Comparison of ENCODE assay signal across 9 cellular contexts in the genomic region with DNA sequence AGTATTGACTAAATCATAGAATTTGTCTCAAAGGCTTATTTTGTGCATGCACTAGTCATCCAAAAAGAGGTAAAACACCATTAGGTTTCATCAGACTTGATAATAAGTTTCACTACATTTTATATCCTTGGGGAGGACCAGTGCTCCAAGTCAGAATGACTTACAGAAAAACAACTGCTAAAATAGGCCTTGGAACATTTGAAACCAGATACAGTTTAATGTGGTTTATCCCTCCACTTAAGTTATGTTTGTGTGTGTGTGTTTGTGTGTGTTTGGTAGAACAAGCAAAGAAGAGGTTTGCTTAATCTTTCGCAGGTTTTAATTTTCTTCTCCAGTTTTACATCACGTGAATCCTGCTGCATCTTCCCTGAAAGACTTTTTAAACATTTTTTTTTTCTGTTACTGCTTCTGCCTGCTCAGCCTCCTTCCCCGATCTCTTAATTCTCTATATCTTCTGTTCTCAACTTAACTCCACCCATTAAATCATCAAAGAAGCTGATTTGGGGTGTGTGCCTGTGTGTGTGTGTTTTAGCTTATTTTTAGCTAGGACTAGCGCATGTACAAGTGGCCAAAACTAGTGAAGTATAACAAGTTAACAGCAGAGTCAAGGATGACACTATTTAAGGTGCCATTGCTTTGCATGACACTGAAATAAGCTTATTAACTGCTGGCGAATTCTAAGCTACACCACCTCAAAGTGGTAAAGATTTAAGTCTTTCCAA.
DNase-seq lines count a peak whose midpoint lies in the region; ATAC-seq and TF ChIP-seq lines count a peak whose summit lies in the region.
"Had no signal": no experiment of that assay in that cellular context is flagged by ENCODE, and none has a peak within 500 bp of the region (broad histone marks: within the 10 kb centered on the region; RNA-seq: fewer than 3 reads in every experiment).

No MANE protein-coding gene starts in this region.

- H3K27me3 Mint-ChIP-seq in activated B cell treated with CpG ODN at 0.5 μM for 24 hours: no peaks in the 10 kb centered on the region

- H3K36me3 Mint-ChIP-seq in activated B cell treated with CpG ODN at 0.5 μM for 24 hours (ENCODE audit: low read depth): no peaks in the 10 kb centered on the region

- CTCF ChIA-PET in SK-N-SH (lab: Yijun Ruan, JAX) (interaction anchor here (0.5 to 2.9 kb wide), 4 partner anchors 14 to 564 kb away, joined by 3 to 6 read pairs (median 3); no protein-coding TSS in a partner anchor), activated B cell treated with CpG ODN at 0.5 μM for 24 hours (lab: Charles Lee) (interaction anchor here (0.7 to 2.0 kb wide), 6 partner anchors 20 to 564 kb away, joined by 3 to 8 read pairs (median 4); no protein-coding TSS in a partner anchor)

- H3K27me3 ChIP-seq in SK-N-SH (ENCODE audit: insufficient read depth): no peaks in the 10 kb centered on the region
- no peaks in the 10 kb centered on the region for H3K27me3 ChIP-seq in stomach smooth muscle (ENCODE audit: control insufficient read depth in 1 of 2, insufficient read depth in 2 of 2, low read length in 2 of 2)
- H3K27me3 ChIP-seq in left lung: no peaks in the 10 kb centered on the region

- no peaks in the 10 kb centered on the region for H3K79me2 ChIP-seq in SK-N-SH (ENCODE audit: insufficient read depth)

- peak overlapping the region; percentile 84 for H3K4me3 Mint-ChIP-seq in activated B cell treated with CpG ODN at 0.5 μM for 24 hours

- peak overlapping the region; percentile 96 for H3K27ac Mint-ChIP-seq in activated B cell treated with CpG ODN at 0.5 μM for 24 hours

- intact Hi-C loops in activated B cell treated with CpG ODN at 0.5 μM for 24 hours (cut with micrococcal nuclease) (loop anchor here (1.0 to 2.0 kb wide), 6 partner anchors 14 to 571 kb away; a partner anchor contains a TSS), left lung (cut with DNase I) (no loop called here)

- H3K9ac ChIP-seq in SK-N-SH (peak overlapping the region; percentile 50), stomach smooth muscle (ENCODE audit: low read length in 2 of 2) (peak overlapping the region in 1 of 2 donors; percentile 7)

- H3K9me3 Mint-ChIP-seq in activated B cell treated with CpG ODN at 0.5 μM for 24 hours: no peaks in the 10 kb centered on the region

- no peaks in the 10 kb centered on the region for H3K36me3 ChIP-seq in SK-N-SH (replicated peaks in 1 of 2; ENCODE audit: control insufficient read depth in 1 of 2, insufficient read depth in 2 of 2, low read length in 1 of 2)
- no peaks in the 10 kb centered on the region for H3K36me3 ChIP-seq in stomach smooth muscle (ENCODE audit: control insufficient read depth in 2 of 2, insufficient read depth in 2 of 2, low read length in 2 of 2)
- no peaks in the 10 kb centered on the region for H3K36me3 ChIP-seq in left lung
- H3K36me3 ChIP-seq: HAP-1 had no signal

- TF ChIP-seq CTCF in SK-N-SH (IDR thresholded peaks at IDR 0.05): no peak
- no peak for TF ChIP-seq CTCF in activated B cell treated with CpG ODN at 0.5 μM for 24 hours (IDR thresholded peaks at IDR 0.05)
- TF ChIP-seq CTCF in left lung (IDR thresholded peaks at IDR 0.05): no peak

- H3K9me3 ChIP-seq in SK-N-SH (no peaks in the 10 kb centered on the region), stomach smooth muscle (ENCODE audit: control insufficient read depth in 2 of 2, low read length in 2 of 2) (no peaks in the 10 kb centered on the region), left lung (no peaks in the 10 kb centered on the region)
- H3K9me3 ChIP-seq: HAP-1 had no signal

- H3K9me2 ChIP-seq in SK-N-SH: no peaks in the 10 kb centered on the region

- no peak overlapping the region for H2AFZ ChIP-seq in SK-N-SH (ENCODE audit: low read depth)

- no peak for ATAC-seq in SK-N-SH treated with all-trans-retinoic acid at 6 μM for 48 hours
- ATAC-seq in HG02943 (IDR thresholded peaks at IDR 0.05; ENCODE audit: low read depth, unreplicated experiment): peak; percentile 62
- peak; percentile 66 for ATAC-seq in activated B cell treated with CpG ODN at 0.5 μM for 24 hours (ENCODE audit: low read depth)
- ATAC-seq in left lung: no peak

- WGBS in SK-N-SH (ENCODE audit: low lambda C conversion rate): 84% methylated on average over 5 of the region's 5 CpGs

- H3K4me1 ChIP-seq in SK-N-SH (ENCODE audit: control insufficient read depth in 1 of 2, insufficient read depth in 2 of 2, low read depth in 1 of 2, low read length in 1 of 2) (peaks cover 3 to 33% of the 10 kb centered on the region in 2 experiments; a peak in 3 of 4 replicates), stomach smooth muscle (ENCODE audit: control insufficient read depth, insufficient read depth, low read length) (no peaks in the 10 kb centered on the region), left lung (no peaks in the 10 kb centered on the region)

- peak overlapping the region in 1 of 2 experiments; percentile 85; a peak in 2 of 4 replicates for H3K27ac ChIP-seq in SK-N-SH (ENCODE audit: low read depth in 2 of 2, low read length in 1 of 2)
- H3K27ac ChIP-seq in stomach smooth muscle (ENCODE audit: low read length): peak overlapping the region; percentile 2
- H3K27ac ChIP-seq in left lung: no peak overlapping the region

- H3F3A ChIP-seq in SK-N-SH (replicated peaks; ENCODE audit: insufficient read depth): peaks cover 33% of the 10 kb centered on the region

- no peak for TF ChIP-seq EP300 in SK-N-SH (IDR thresholded peaks at IDR 0.05; ENCODE audit: borderline replicate concordance in 1 of 2, low read depth in 1 of 2, low read length in 1 of 2)

- DNase-seq in SK-N-SH: no peak
- no peak for DNase-seq in activated B cell treated with CpG ODN at 0.5 μM for 24 hours
- no peak for DNase-seq in MV-4-11 (lab: John Stamatoyannopoulos, UW)
- no peak for DNase-seq in HPDE6-E6E7 (ENCODE audit: extremely low spot score)
- no peak for DNase-seq in left lung

- no peaks in the 10 kb centered on the region for H4K20me1 ChIP-seq in SK-N-SH (ENCODE audit: insufficient read depth)

- H3K4me3 ChIP-seq in SK-N-SH (ENCODE audit: low read depth in 2 of 2, low read length in 1 of 2) (no peak overlapping the region), stomach smooth muscle (ENCODE audit: low read length in 2 of 2) (peak overlapping the region in 1 of 2 donors; percentile 20), left lung (no peak overlapping the region)
- H3K4me3 ChIP-seq: HAP-1 had no signal

- H3K4me2 ChIP-seq in SK-N-SH: peak overlapping the region; percentile 69

- POLR2A ChIA-PET in SK-N-SH (lab: Yijun Ruan, JAX): interaction anchor here (0.6 kb wide), 1 partner anchor 121 kb away, joined by 6 read pairs; no protein-coding TSS in a partner anchor
- POLR2A ChIA-PET in activated B cell treated with CpG ODN at 0.5 μM for 24 hours (lab: Charles Lee): interaction anchor here (0.7 to 2.0 kb wide), 9 partner anchors 9 to 572 kb away, joined by 3 to 19 read pairs (median 4); no protein-coding TSS in a partner anchor

- no peak for TF ChIP-seq RAD21 in SK-N-SH (IDR thresholded peaks at IDR 0.05; ENCODE audit: low read length)

- H3K4me1 Mint-ChIP-seq in activated B cell treated with CpG ODN at 0.5 μM for 24 hours: peaks cover 62% of the 10 kb centered on the region

TF ChIP-seq in SK-N-SH, 30 proteins besides CTCF, POLR2A, EP300 and RAD21 (continues in another document):
- TF ChIP-seq SMC3 (IDR thresholded peaks at IDR 0.05; ENCODE audit: low read depth, low read length) (no peak), NFIC (IDR thresholded peaks at IDR 0.05; ENCODE audit: borderline replicate concordance) (no peak)
- TF ChIP-seq, protein P1, sequence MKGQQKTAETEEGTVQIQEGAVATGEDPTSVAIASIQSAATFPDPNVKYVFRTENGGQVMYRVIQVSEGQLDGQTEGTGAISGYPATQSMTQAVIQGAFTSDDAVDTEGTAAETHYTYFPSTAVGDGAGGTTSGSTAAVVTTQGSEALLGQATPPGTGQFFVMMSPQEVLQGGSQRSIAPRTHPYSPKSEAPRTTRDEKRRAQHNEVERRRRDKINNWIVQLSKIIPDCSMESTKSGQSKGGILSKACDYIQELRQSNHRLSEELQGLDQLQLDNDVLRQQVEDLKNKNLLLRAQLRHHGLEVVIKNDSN (IDR thresholded peaks at IDR 0.05; ENCODE audit: borderline replicate concordance, low read depth): no peak
- TF ChIP-seq, protein P2, sequence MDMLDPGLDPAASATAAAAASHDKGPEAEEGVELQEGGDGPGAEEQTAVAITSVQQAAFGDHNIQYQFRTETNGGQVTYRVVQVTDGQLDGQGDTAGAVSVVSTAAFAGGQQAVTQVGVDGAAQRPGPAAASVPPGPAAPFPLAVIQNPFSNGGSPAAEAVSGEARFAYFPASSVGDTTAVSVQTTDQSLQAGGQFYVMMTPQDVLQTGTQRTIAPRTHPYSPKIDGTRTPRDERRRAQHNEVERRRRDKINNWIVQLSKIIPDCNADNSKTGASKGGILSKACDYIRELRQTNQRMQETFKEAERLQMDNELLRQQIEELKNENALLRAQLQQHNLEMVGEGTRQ (IDR thresholded peaks at IDR 0.05; ENCODE audit: borderline replicate concordance, low read depth, low read length): no peak
- TF ChIP-seq, protein P3, sequence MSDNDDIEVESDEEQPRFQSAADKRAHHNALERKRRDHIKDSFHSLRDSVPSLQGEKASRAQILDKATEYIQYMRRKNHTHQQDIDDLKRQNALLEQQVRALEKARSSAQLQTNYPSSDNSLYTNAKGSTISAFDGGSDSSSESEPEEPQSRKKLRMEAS (IDR thresholded peaks at IDR 0.05; ENCODE audit: low read depth): no peak

TF ChIP-seq in SK-N-SH treated with all-trans-retinoic acid at 6 μM for 48 hours, 23 proteins besides CTCF, POLR2A, EP300 and RAD21 (continues in another document):
- TF ChIP-seq TCF4 (CRISPR knock-in tag; IDR thresholded peaks at IDR 0.05; ENCODE audit: borderline replicate concordance) (no peak), ESRRG (CRISPR knock-in tag; IDR thresholded peaks at IDR 0.05) (no peak), ARNTL (CRISPR knock-in tag; IDR thresholded peaks at IDR 0.05; ENCODE audit: borderline replicate concordance, low read depth) (no peak), ZFP30 (CRISPR knock-in tag; IDR thresholded peaks at IDR 0.05) (no peak), PPARA (CRISPR knock-in tag; IDR thresholded peaks at IDR 0.05; ENCODE audit: borderline replicate concordance) (no peak), ZNF70 (CRISPR knock-in tag; IDR thresholded peaks at IDR 0.05) (no peak), TOX (CRISPR knock-in tag; IDR thresholded peaks at IDR 0.05; ENCODE audit: borderline replicate concordance) (no peak), ZC3H10 (CRISPR knock-in tag; IDR thresholded peaks at IDR 0.05) (no peak), ZNF8 (CRISPR knock-in tag; IDR thresholded peaks at IDR 0.05) (no peak), SNAI2 (CRISPR knock-in tag; IDR thresholded peaks at IDR 0.05) (no peak), ISL1 (CRISPR knock-in tag; IDR thresholded peaks at IDR 0.05) (no peak)

Comparison
In these comparisons a context has a peak if more than half of its experiments do, and no peak if none do; other contexts are left out.
1. ATAC-seq: peak in HG02943 (single experiment) and activated B cell treated with CpG ODN at 0.5 μM for 24 hours (single experiment); none in SK-N-SH treated with all-trans-retinoic acid at 6 μM for 48 hours (single experiment) and left lung (single experiment).